ENCODE assay signal across 8 cellular contexts in genomic region chr1:26169201-26169600, GRCh38. TPM values are rescaled to one million over a fixed set of nuclear protein-coding genes. Genes with fewer than 3 reads are reported as not detected.
DNase-seq lines count a peak whose midpoint lies in the region; ATAC-seq lines count a peak whose summit lies in the region.
"Had no signal": no experiment of that assay in that cellular context is flagged by ENCODE, and none has a peak within 500 bp of the region (broad histone marks: within the 10 kb centered on the region; RNA-seq: fewer than 3 reads in every experiment).

No MANE protein-coding gene starts in this region.

- H3K27me3 Mint-ChIP-seq in activated T-helper 17 cell treated with anti-CD3 and anti-CD28 coated beads, Interleukin-2, amount 50 U/mL, for 72 hours, result no peaks in the 10 kb centered on the region
- H3K27me3 Mint-ChIP-seq in stimulated activated naive B cell treated with anti-CD40 and anti-IgM and Interleukin-4, amounts not matched to agents 10 μg/mL and 1 μg/mL and 100 μg/mL, for 72 hours, result peaks cover 9 to 10% of the 10 kb centered on the region in 2 donors

- H3K27ac Mint-ChIP-seq in activated T-helper 17 cell treated with anti-CD3 and anti-CD28 coated beads, Interleukin-2, amount 50 U/mL, for 72 hours, result peak overlapping the region; percentile 24
- H3K27ac Mint-ChIP-seq in stimulated activated naive B cell treated with anti-CD40 and anti-IgM and Interleukin-4, amounts not matched to agents 10 μg/mL and 1 μg/mL and 100 μg/mL, for 72 hours, result peak overlapping the region; percentile 97

- H3K4me1 ChIP-seq in HUES6 (ENCODE audit: control insufficient read depth, insufficient read depth, low read length) (peaks cover 38% of the 10 kb centered on the region), iPS-20b (ENCODE audit: insufficient read depth, low read length) (peaks cover 23% of the 10 kb centered on the region)

- H3K36me3 ChIP-seq in HUES6 (ENCODE audit: control insufficient read depth, insufficient read depth, low read length), result peaks cover 9% of the 10 kb centered on the region
- H3K36me3 ChIP-seq in iPS-20b (ENCODE audit: insufficient read depth, low read depth, low read length), result peaks cover 6% of the 10 kb centered on the region; the same call in 1 of the 2 replicates

- no peak for DNase-seq in stimulated activated naive B cell treated with anti-CD40 and anti-IgM and Interleukin-4, amounts not matched to agents 10 μg/mL and 1 μg/mL and 100 μg/mL, for 72 hours

- H3K27ac ChIP-seq in HUES6 (ENCODE audit: low read depth, low read length) (no peak overlapping the region), iPS-20b (ENCODE audit: low read length) (no peak overlapping the region)

- H3K4me3 ChIP-seq in HUES6 (ENCODE audit: low read depth, low read length), result peak overlapping the region; percentile 89
- peak overlapping the region; percentile 75; the same call in 1 of the 2 replicates for H3K4me3 ChIP-seq in iPS-20b (ENCODE audit: low read length)

- H3K4me3 Mint-ChIP-seq in activated T-helper 17 cell treated with anti-CD3 and anti-CD28 coated beads, Interleukin-2, amount 50 U/mL, for 72 hours, result peak overlapping the region; percentile 73
- peak overlapping the region; percentile 92 to 98 for H3K4me3 Mint-ChIP-seq in stimulated activated naive B cell treated with anti-CD40 and anti-IgM and Interleukin-4, amounts not matched to agents 10 μg/mL and 1 μg/mL and 100 μg/mL, for 72 hours

- H3K9ac ChIP-seq in HUES6 (ENCODE audit: low read length), result no peak overlapping the region
- peak overlapping the region; percentile 80; the same call in 1 of the 2 replicates for H3K9ac ChIP-seq in iPS-20b (ENCODE audit: low read depth, low read length)

- no peaks in the 10 kb centered on the region for H3K4me1 Mint-ChIP-seq in activated T-helper 17 cell treated with anti-CD3 and anti-CD28 coated beads, Interleukin-2, amount 50 U/mL, for 72 hours
- peaks cover 21 to 42% of the 10 kb centered on the region in 2 donors for H3K4me1 Mint-ChIP-seq in stimulated activated naive B cell treated with anti-CD40 and anti-IgM and Interleukin-4, amounts not matched to agents 10 μg/mL and 1 μg/mL and 100 μg/mL, for 72 hours

- H3K9me3 ChIP-seq in HUES6 (ENCODE audit: control insufficient read depth, insufficient read depth, low read depth, low read length) (no peaks in the 10 kb centered on the region), iPS-20b (ENCODE audit: insufficient read depth, low read depth, low read length) (no peaks in the 10 kb centered on the region)

- H3K36me3 Mint-ChIP-seq in activated T-helper 17 cell treated with anti-CD3 and anti-CD28 coated beads, Interleukin-2, amount 50 U/mL, for 72 hours (ENCODE audit: low read depth), result peaks cover 11% of the 10 kb centered on the region
- peaks cover 9 to 11% of the 10 kb centered on the region in 2 donors for H3K36me3 Mint-ChIP-seq in stimulated activated naive B cell treated with anti-CD40 and anti-IgM and Interleukin-4, amounts not matched to agents 10 μg/mL and 1 μg/mL and 100 μg/mL, for 72 hours

- peaks cover 24% of the 10 kb centered on the region for H3K27me3 ChIP-seq in HUES6 (ENCODE audit: control insufficient read depth, insufficient read depth, low read length)
- peaks cover 43% of the 10 kb centered on the region for H3K27me3 ChIP-seq in iPS-20b (ENCODE audit: insufficient read depth, low read length)

- H3K9me3 Mint-ChIP-seq in activated T-helper 17 cell treated with anti-CD3 and anti-CD28 coated beads, Interleukin-2, amount 50 U/mL, for 72 hours, result no peaks in the 10 kb centered on the region
- no peaks in the 10 kb centered on the region for H3K9me3 Mint-ChIP-seq in stimulated activated naive B cell treated with anti-CD40 and anti-IgM and Interleukin-4, amounts not matched to agents 10 μg/mL and 1 μg/mL and 100 μg/mL, for 72 hours

- no peak for ATAC-seq in activated T-helper 17 cell treated with anti-CD3 and anti-CD28 coated beads, Interleukin-2, amount 50 U/mL, for 72 hours (replicated peaks)
- no peak for ATAC-seq in stimulated activated naive B cell treated with anti-CD40 and anti-IgM and Interleukin-4, amounts not matched to agents 10 μg/mL and 1 μg/mL and 100 μg/mL, for 72 hours (replicated peaks)
- no peak for ATAC-seq in GM18870 (IDR thresholded peaks at IDR 0.05; ENCODE audit: unreplicated experiment)
- ATAC-seq in HG02623 (IDR thresholded peaks at IDR 0.05; ENCODE audit: unreplicated experiment), result no peak
- ATAC-seq in HG03571 (IDR thresholded peaks at IDR 0.05; ENCODE audit: unreplicated experiment), result no peak

RNA-seq across cellular contexts. Expression of gene C1orf232, which starts 0.4 kb away (rescaled TPM):
- not detected for total RNA-seq in activated T-helper 17 cell treated with anti-CD3 and anti-CD28 coated beads, Interleukin-2, amount 50 U/mL, for 72 hours
- total RNA-seq: RPMI7951 had no signal

RNA-seq across cellular contexts. Expression of gene ZNF593, which starts 0.5 kb away (rescaled TPM):
- total RNA-seq in activated T-helper 17 cell treated with anti-CD3 and anti-CD28 coated beads, Interleukin-2, amount 50 U/mL, for 72 hours, result 10 to 100 TPM; 20.4 to 52.4 TPM

RNA-seq across cellular contexts. Expression of gene ZNF593OS, which starts 2.4 kb away (rescaled TPM):
- total RNA-seq in activated T-helper 17 cell treated with anti-CD3 and anti-CD28 coated beads, Interleukin-2, amount 50 U/mL, for 72 hours, result not detected
- total RNA-seq: RPMI7951 had no signal

RNA-seq across cellular contexts. Expression of gene CNKSR1, which starts 8.1 kb away (rescaled TPM):
- 1 to 10 TPM; 2.9 to 4.6 TPM for total RNA-seq in activated T-helper 17 cell treated with anti-CD3 and anti-CD28 coated beads, Interleukin-2, amount 50 U/mL, for 72 hours

RNA-seq across cellular contexts. Expression of gene FAM110D, which starts 10.3 kb away (rescaled TPM):
- total RNA-seq in activated T-helper 17 cell treated with anti-CD3 and anti-CD28 coated beads, Interleukin-2, amount 50 U/mL, for 72 hours, result not detected
- total RNA-seq: RPMI7951 had no signal
